In genomic region chr11:61293869-61294716, GRCh38 we compare ENCODE assay signal across 8 cellular contexts. TPM values are rescaled to one million over a fixed set of nuclear protein-coding genes. Genes with fewer than 3 reads are reported as not detected.
DNase-seq lines count a peak whose midpoint lies in the region; ATAC-seq and TF ChIP-seq lines count a peak whose summit lies in the region.

No MANE protein-coding gene starts in this region.

- H3K36me3 ChIP-seq in NT2/D1 (ENCODE audit: insufficient read depth, insufficient read length, low read length), result peaks cover 18% of the 10 kb centered on the region
- peaks cover 2% of the 10 kb centered on the region; the same call in 1 of the 2 replicates for H3K36me3 ChIP-seq in iPS DF 6.9 (ENCODE audit: control insufficient read depth, insufficient read depth, low read length)
- H3K36me3 ChIP-seq in skeletal muscle tissue (ENCODE audit: control insufficient read depth in 3 of 3, insufficient read depth in 3 of 3, low read length in 3 of 3), result peaks cover 7 to 13% (median 12%) of the 10 kb centered on the region in 3 donors

- DNase-seq in AG10803 (ENCODE audit: low read depth) (peak; percentile 25), NT2/D1 (ENCODE audit: low read depth, low spot score) (no peak), iPS DF 6.9 (ENCODE audit: low read depth, low spot score) (no peak), NCI-H2029 treated with DMSO at 0.1 percent for 48 hours (lab: John Stamatoyannopoulos, UW) (no peak)
- DNase-seq in activated naive CD8-positive, alpha-beta T cell treated with anti-CD3 and anti-CD28 coated beads, Interleukin-2, amount 50 U/mL, for 16 hours (ENCODE audit: low read depth, low spot score), result peak; percentile 43

- H3K27ac ChIP-seq in iPS DF 6.9 (ENCODE audit: low read length) (no peak overlapping the region), skeletal muscle tissue (ENCODE audit: low read depth, low read length) (no peak overlapping the region)

- H3K9ac ChIP-seq in NT2/D1 (ENCODE audit: insufficient read length, low read depth), result peak overlapping the region; percentile 88
- peak overlapping the region; percentile 51 to 71 (median 53) for H3K9ac ChIP-seq in skeletal muscle tissue (ENCODE audit: low read depth in 1 of 3, low read length in 3 of 3)

- H3K4me1 ChIP-seq in NT2/D1 (ENCODE audit: insufficient read depth, insufficient read length) (peaks cover 12% of the 10 kb centered on the region), iPS DF 6.9 (ENCODE audit: control insufficient read depth, insufficient read depth, low read length) (peaks cover 5% of the 10 kb centered on the region), skeletal muscle tissue (ENCODE audit: control insufficient read depth in 3 of 3, insufficient read depth in 3 of 3, low read length in 3 of 3) (peaks cover 28 to 38% (median 33%) of the 10 kb centered on the region in 3 donors)

- 0 out of 2 replicates have a peak, but pooled peaks have one; percentile 19 for TF ChIP-seq CTCF in AG10803 (conservative IDR thresholded peaks at IDR 0.05; ENCODE audit: low read length)

- no CpG with 5 or more reads among the region's 60 CpGs for WGBS in iPS DF 6.9 (ENCODE audit: insufficient coverage, insufficient read length)

- H3K27me3 ChIP-seq in NT2/D1 (ENCODE audit: insufficient read depth, insufficient read length) (peaks cover 13% of the 10 kb centered on the region), iPS DF 6.9 (ENCODE audit: control insufficient read depth, insufficient read depth, low read length) (peaks cover 2% of the 10 kb centered on the region; the same call in 1 of the 2 replicates), skeletal muscle tissue (ENCODE audit: control insufficient read depth in 3 of 3, insufficient read depth in 3 of 3, low read length in 3 of 3) (peaks cover 0 to 3% (median 3%) of the 10 kb centered on the region in 3 donors)

- H3K9me3 ChIP-seq in NT2/D1 (ENCODE audit: insufficient read depth, low read length) (no peaks in the 10 kb centered on the region), iPS DF 6.9 (ENCODE audit: control insufficient read depth, insufficient read depth, low read length) (no peaks in the 10 kb centered on the region), skeletal muscle tissue (ENCODE audit: control insufficient read depth in 3 of 3, low read length in 3 of 3) (no peaks in the 10 kb centered on the region)

- H3K4me3 ChIP-seq in AG10803 (ENCODE audit: low read length) (peak overlapping the region; percentile 62), NT2/D1 (ENCODE audit: insufficient read length, low read depth) (peak overlapping the region; percentile 74), iPS DF 6.9 (ENCODE audit: low read length) (peak overlapping the region; percentile 41; the same call in 1 of the 2 replicates), skeletal muscle tissue (ENCODE audit: low read length in 3 of 3) (peak overlapping the region; percentile 65 to 73 (median 70))

- ATAC-seq in GM18511 (IDR thresholded peaks at IDR 0.05; ENCODE audit: unreplicated experiment) (peak; percentile 43), HG03097 (IDR thresholded peaks at IDR 0.05; ENCODE audit: low FRiP score, unreplicated experiment) (peak; percentile 32)

RNA-seq across cellular contexts. Expression of gene VWCE, which starts 1.0 kb away (rescaled TPM):
- 1.0 TPM for total RNA-seq in skeletal muscle tissue

RNA-seq across cellular contexts. Expression of gene DDB1, which starts 38.8 kb away (rescaled TPM):
- 215 TPM for total RNA-seq in skeletal muscle tissue

RNA-seq across cellular contexts. Expression of gene TKFC, which starts 38.9 kb away (rescaled TPM):
- total RNA-seq in skeletal muscle tissue, result 6.8 TPM

RNA-seq across cellular contexts. Expression of gene PGA5, which starts 53.1 kb away (rescaled TPM):
- not detected for total RNA-seq in skeletal muscle tissue

Comparison
In these comparisons a context has a peak if more than half of its experiments do, and no peak if none do; other contexts are left out.
1. DNase-seq: peak in AG10803 (single experiment) and activated naive CD8-positive, alpha-beta T cell treated with anti-CD3 and anti-CD28 coated beads, Interleukin-2, amount 50 U/mL, for 16 hours (single experiment); none in NT2/D1 (single experiment), iPS DF 6.9 (single experiment) and NCI-H2029 treated with DMSO at 0.1 percent for 48 hours (single experiment).
2. Peak in every context shown above with its lines, with median percentiles within 50 percentile points of each other: H3K4me3 ChIP-seq.